Comparison of ENCODE assay signal across 23 cellular contexts in genomic region chr6:157293780-157294179, GRCh38. TPM values are rescaled to one million over a fixed set of nuclear protein-coding genes. Genes with fewer than 3 reads are reported as not detected.
DNase-seq lines count a peak whose midpoint lies in the region; ATAC-seq, FAIRE-seq and TF ChIP-seq lines count a peak whose summit lies in the region.
"Had no signal": no experiment of that assay in that cellular context is flagged by ENCODE, and none has a peak within 500 bp of the region (broad histone marks: within the 10 kb centered on the region; RNA-seq: fewer than 3 reads in every experiment).

No MANE protein-coding gene starts in this region.

- ATAC-seq in activated CD8-positive, alpha-beta memory T cell treated with anti-CD3 and anti-CD28 coated beads, Interleukin-2, amount 10 ng/mL, durations not matched to agents 7 days and 5 days, result no peak
- no peak for ATAC-seq in HepG2
- no peak for ATAC-seq in right lobe of liver
- no peak for ATAC-seq in K562
- no peak for ATAC-seq in GM21515 (IDR thresholded peaks at IDR 0.05; ENCODE audit: unreplicated experiment)
- ATAC-seq: A549; CD8-positive, alpha-beta T cell had no signal

- POLR2A ChIA-PET in HepG2 (lab: Yijun Ruan, JAX), result no interaction called here
- POLR2A ChIA-PET in K562 (lab: Yijun Ruan, JAX), result no interaction called here

- TF ChIP-seq CTCF in HepG2 (CRISPR knock-in tag; IDR thresholded peaks at IDR 0.05), result no peak
- TF ChIP-seq CTCF in right lobe of liver (IDR thresholded peaks at IDR 0.05), result no peak
- no peak for TF ChIP-seq CTCF in K562 (IDR thresholded peaks at IDR 0.05 in 2 of 3, conservative IDR thresholded peaks at IDR 0.05 in 1 of 3; ENCODE audit: insufficient read depth in 2 of 3, low read depth in 1 of 3, low read length in 3 of 3)

- H3K4me3 ChIP-seq in HepG2 (replicated peaks in 1 of 3; ENCODE audit: insufficient read depth in 1 of 3, low read depth in 2 of 3, low read length in 3 of 3), result no peak overlapping the region
- H3K4me3 ChIP-seq in right lobe of liver, result no peak overlapping the region
- H3K4me3 ChIP-seq in K562, result no peak overlapping the region
- H3K4me3 ChIP-seq: A549; BLaER1 treated with 17β-estradiol and CSF1 and Interleukin-3, amounts not matched to agents 10 nM and 100 nM had no signal

- peaks cover 3% of the 10 kb centered on the region for H3K36me3 Mint-ChIP-seq in activated CD8-positive, alpha-beta memory T cell treated with anti-CD3 and anti-CD28 coated beads, Interleukin-2, amount 10 ng/mL, durations not matched to agents 7 days and 5 days

- no peaks in the 10 kb centered on the region for H3K9me3 Mint-ChIP-seq in activated CD8-positive, alpha-beta memory T cell treated with anti-CD3 and anti-CD28 coated beads, Interleukin-2, amount 10 ng/mL, durations not matched to agents 7 days and 5 days (ENCODE audit: low read depth)
- H3K9me3 Mint-ChIP-seq: CD4-positive, alpha-beta T cell; CD8-positive, alpha-beta T cell had no signal

- no peaks in the 10 kb centered on the region for H3K9me1 ChIP-seq in K562 (ENCODE audit: control insufficient read depth, insufficient read depth, low read length)

- TF ChIP-seq POLR2A in HepG2 (IDR thresholded peaks at IDR 0.05; ENCODE audit: insufficient read depth in 1 of 2, low read depth in 2 of 2, low read length in 2 of 2), result no peak
- TF ChIP-seq POLR2A in right lobe of liver (IDR thresholded peaks at IDR 0.05), result no peak
- no peak for TF ChIP-seq POLR2A in K562 (conservative IDR thresholded peaks at IDR 0.05)

- H2AFZ ChIP-seq in HepG2 (ENCODE audit: low read length), result no peak overlapping the region
- no peak overlapping the region for H2AFZ ChIP-seq in K562 (ENCODE audit: low read depth, low read length)

- TF ChIP-seq RAD21 in HepG2 (CRISPR knock-in tag; IDR thresholded peaks at IDR 0.05) (no peak), K562 (CRISPR knock-in tag; conservative IDR thresholded peaks at IDR 0.05 in 1 of 2, IDR thresholded peaks at IDR 0.05 in 1 of 2) (no peak)

- H3K79me2 ChIP-seq in HepG2 (ENCODE audit: insufficient read depth, low read length), result no peaks in the 10 kb centered on the region
- peaks cover 7% of the 10 kb centered on the region; the same call in 2 of the 3 replicates for H3K79me2 ChIP-seq in K562 (ENCODE audit: control insufficient read depth, insufficient read depth, low read length)

- H3K27ac Mint-ChIP-seq in activated CD8-positive, alpha-beta memory T cell treated with anti-CD3 and anti-CD28 coated beads, Interleukin-2, amount 10 ng/mL, durations not matched to agents 7 days and 5 days, result no peak overlapping the region
- H3K27ac Mint-ChIP-seq: B cell; CD4-positive, alpha-beta T cell; CD8-positive, alpha-beta T cell had no signal

- WGBS in HepG2 (ENCODE audit: low lambda C conversion rate), result 91% methylated on average over 6 of the region's 6 CpGs
- WGBS in right lobe of liver (ENCODE audit: insufficient coverage, low coverage, low lambda C conversion rate, missing lambda C conversion rate), result 85% methylated on average over 6 of the region's 6 CpGs
- WGBS in K562 (ENCODE audit: insufficient coverage, low coverage, missing lambda C conversion rate), result 87% methylated on average over 6 of the region's 6 CpGs

- BruUV-seq in HepG2 (replicated peaks; lab: Mats Ljungman, UMichigan), result no TSS peak
- no TSS peak for BruUV-seq in K562 (replicated peaks; lab: Mats Ljungman, UMichigan)

- H3K9ac ChIP-seq in HepG2 (ENCODE audit: insufficient read depth, low read depth, low read length) (no peak overlapping the region), K562 (ENCODE audit: insufficient read depth in 1 of 2, low read depth in 2 of 2, low read length in 2 of 2) (no peak overlapping the region)
- H3K9ac ChIP-seq: BLaER1 treated with 17β-estradiol and CSF1 and Interleukin-3, amounts not matched to agents 10 nM and 100 nM had no signal

- DNase-seq in activated CD8-positive, alpha-beta memory T cell treated with anti-CD3 and anti-CD28 coated beads, Interleukin-2, amount 10 ng/mL, durations not matched to agents 7 days and 5 days, result peak; percentile 21
- DNase-seq in activated CD8-positive, alpha-beta memory T cell treated with anti-CD3 and anti-CD28 coated beads, Interleukin-2, amount 50 U/mL, for 4 hours, result no peak
- no peak for DNase-seq in HepG2 (ENCODE audit: low spot score)
- no peak for DNase-seq in right lobe of liver
- DNase-seq in K562 (ENCODE audit: extremely low read depth in 1 of 4, low spot score in 3 of 4), result no peak
- DNase-seq in HuH-7.5 (ENCODE audit: low spot score), result no peak
- DNase-seq: AML-193; Caco-2; Calu3; CD4-positive, alpha-beta T cell; CD8-positive, alpha-beta T cell; DMS79 treated with DMSO at 0.1 percent for 48 hours; GF-D8 had no signal

- H3K9me3 ChIP-seq in HepG2 (ENCODE audit: low read length) (no peaks in the 10 kb centered on the region), right lobe of liver (no peaks in the 10 kb centered on the region), K562 (replicated peaks; ENCODE audit: control insufficient read depth, insufficient read depth, low read depth, low read length) (no peaks in the 10 kb centered on the region)
- H3K9me3 ChIP-seq: A549, Caco-2 had no signal

- H3K4me1 ChIP-seq in HepG2 (ENCODE audit: insufficient read depth, low read length) (no peaks in the 10 kb centered on the region), right lobe of liver (no peaks in the 10 kb centered on the region), K562 (replicated peaks in 1 of 2; ENCODE audit: control insufficient read depth in 2 of 2, insufficient read depth in 2 of 2, low read length in 2 of 2) (peaks cover 0 to 2% of the 10 kb centered on the region in 2 experiments; a peak in 1 of 5 replicates)
- H3K4me1 ChIP-seq: A549, Caco-2 had no signal

- intact Hi-C loops in HepG2 (cut with micrococcal nuclease; ENCODE audit: unreplicated experiment) (no loop called here), right lobe of liver (cut with DNase I) (no loop called here), K562 (cut with micrococcal nuclease) (no loop called here)

- in situ Hi-C loops in HepG2 (cut with HindIII; ENCODE audit: extremely low pct_ligation_motif_present, low pct_unique_long_range_greater_than_20kb) (no loop called here), K562 (cut with MboI) (no loop called here)

- H3K27me3 ChIP-seq in HepG2 (ENCODE audit: control insufficient read depth in 1 of 2, insufficient read depth in 2 of 2, low read length in 2 of 2) (no peaks in the 10 kb centered on the region), right lobe of liver (no peaks in the 10 kb centered on the region), K562 (ENCODE audit: control insufficient read depth in 2 of 2, insufficient read depth in 2 of 2, low read length in 2 of 2) (no peaks in the 10 kb centered on the region)
- H3K27me3 ChIP-seq: BLaER1 treated with 17β-estradiol and CSF1 and Interleukin-3, amounts not matched to agents 10 nM and 100 nM had no signal

- TF ChIP-seq EP300 in HepG2 (IDR thresholded peaks at IDR 0.05; ENCODE audit: low read depth in 2 of 2, low read length in 2 of 2) (no peak), HepG2 (CRISPR knock-in tag; IDR thresholded peaks at IDR 0.05; ENCODE audit: borderline replicate concordance) (no peak), K562 (IDR thresholded peaks at IDR 0.05; ENCODE audit: low read length) (no peak)

- no peaks in the 10 kb centered on the region for H4K20me1 ChIP-seq in HepG2 (ENCODE audit: insufficient read depth, low read length)
- no peaks in the 10 kb centered on the region for H4K20me1 ChIP-seq in K562 (replicated peaks; ENCODE audit: control insufficient read depth, insufficient read depth, low read length)

- no peak overlapping the region for H3K4me3 Mint-ChIP-seq in activated CD8-positive, alpha-beta memory T cell treated with anti-CD3 and anti-CD28 coated beads, Interleukin-2, amount 10 ng/mL, durations not matched to agents 7 days and 5 days
- H3K4me3 Mint-ChIP-seq: B cell; CD4-positive, alpha-beta T cell; CD8-positive, alpha-beta T cell had no signal

- H3K27ac ChIP-seq in HepG2 (ENCODE audit: extremely low read length, insufficient read depth, low read length) (no peak overlapping the region), right lobe of liver (no peak overlapping the region), K562 (ENCODE audit: extremely low read depth, low read depth, low read length) (no peak overlapping the region)
- H3K27ac ChIP-seq: 22Rv1; A549; BLaER1 treated with 17β-estradiol and CSF1 and Interleukin-3, amounts not matched to agents 10 nM and 100 nM; C4-2B had no signal

- CTCF ChIA-PET in activated CD8-positive, alpha-beta memory T cell treated with anti-CD3 and anti-CD28 coated beads, Interleukin-2, amount 10 ng/mL, durations not matched to agents 7 days and 5 days (lab: Charles Lee), result no interaction called here
- CTCF ChIA-PET in HepG2 (lab: Yijun Ruan, JAX; ENCODE audit: low intra/inter-chr PET ratio, low total read pairs) (no interaction called here), K562 (lab: Yijun Ruan, JAX; ENCODE audit: low intra/inter-chr PET ratio) (no interaction called here)

- FAIRE-seq in HepG2 (lab: Jason Lieb, UNC) (no peak), K562 (lab: Jason Lieb, UNC) (no peak)
- FAIRE-seq: A549, D721Med, G401.6, GM12891, GM19239 had no signal

- H3K27me3 Mint-ChIP-seq in activated CD8-positive, alpha-beta memory T cell treated with anti-CD3 and anti-CD28 coated beads, Interleukin-2, amount 10 ng/mL, durations not matched to agents 7 days and 5 days, result no peaks in the 10 kb centered on the region
- H3K27me3 Mint-ChIP-seq: B cell; CD4-positive, alpha-beta T cell had no signal

- H3K4me2 ChIP-seq in HepG2 (ENCODE audit: low read depth, low read length) (no peak overlapping the region), K562 (ENCODE audit: insufficient read depth, low read length) (no peak overlapping the region)
- H3K4me2 ChIP-seq: A549; BLaER1 treated with 17β-estradiol and CSF1 and Interleukin-3, amounts not matched to agents 10 nM and 100 nM had no signal

- H3K36me3 ChIP-seq in HepG2 (replicated peaks in 1 of 2; ENCODE audit: control insufficient read depth in 1 of 2, insufficient read depth in 2 of 2, low read length in 2 of 2) (peaks cover 13 to 31% of the 10 kb centered on the region in 2 experiments), right lobe of liver (peaks cover 0 to 19% (median 4%) of the 10 kb centered on the region in 4 donors), K562 (ENCODE audit: control insufficient read depth, insufficient read depth, low read length) (peaks cover 31% of the 10 kb centered on the region)

- H3K4me1 Mint-ChIP-seq in activated CD8-positive, alpha-beta memory T cell treated with anti-CD3 and anti-CD28 coated beads, Interleukin-2, amount 10 ng/mL, durations not matched to agents 7 days and 5 days, result peaks cover 6% of the 10 kb centered on the region

RNA-seq across cellular contexts. Expression of gene TMEM242, which starts 29.5 kb away (rescaled TPM):
- 10 to 100 TPM; 10.3 to 14.1 TPM for total RNA-seq in activated CD8-positive, alpha-beta memory T cell treated with anti-CD3 and anti-CD28 coated beads, Interleukin-2, amount 10 ng/mL, durations not matched to agents 7 days and 5 days
- total RNA-seq in HepG2 (2016; rRNA removed; fragmentation: Illumina TruSeq; extraction: Trizol) (6.4 and 11.1 TPM in 2 replicates), right lobe of liver (1 to 10 TPM; 4.4 to 8.8 (median 7.3) TPM), K562 (2014; rRNA removed) (10.1 and 16.3 TPM in 2 replicates), K562 (2014; rRNA removed; fragmentation: Illumina TruSeq; extraction: Trizol) (14.2 and 15.4 TPM in 2 replicates), K562 (2015; rRNA removed; fragmentation: Illumina TruSeq; extraction: Trizol) (9.0 and 9.5 TPM in 2 replicates), K562 (2021) (17.0 and 18.2 TPM in 2 replicates)
- 0.91 and 1.3 TPM in 2 replicates for total RNA-seq in HepG2 (2016; cell fraction: cytosol; rRNA removed; fragmentation: Illumina TruSeq; extraction: Trizol; ENCODE audit: low read depth)
- 5.9 and 10.4 TPM in 2 replicates for total RNA-seq in HepG2 (2016; cell fraction: insoluble cytoplasmic fraction; rRNA removed; fragmentation: Illumina TruSeq; extraction: Trizol)
- total RNA-seq in HepG2 (2016; cell fraction: membrane; rRNA removed; fragmentation: Illumina TruSeq; extraction: Trizol), result 3.0 and 3.2 TPM in 2 replicates
- 14.8 and 18.0 TPM in 2 replicates for total RNA-seq in HepG2 (2016; cell fraction: nucleus; rRNA removed; fragmentation: Illumina TruSeq; extraction: Trizol)
- polyA plus RNA-seq in HepG2 (2011; rRNA removed) (5.6 and 5.7 TPM in 2 replicates), K562 (2011; rRNA removed) (13.1 and 16.5 TPM in 2 replicates), K562 (2014; fragmentation: Illumina TruSeq; extraction: Trizol) (10.7 and 11.4 TPM in 2 replicates), K562 (2014; fragmentation: Nextera tagmentation; extraction: Ambion mirVana) (10 to 100 TPM; 24.3 to 35.3 TPM), K562 (2014; rRNA removed) (20.9 and 23.8 TPM in 2 replicates)
- 2.8 and 4.4 TPM in 2 replicates for polyA plus RNA-seq in HepG2 (2011; cell fraction: cytosol; rRNA removed)
- 5.2 and 5.7 TPM in 2 replicates for polyA plus RNA-seq in HepG2 (2011; cell fraction: nucleus; rRNA removed)
- 8.0 and 9.3 TPM in 2 replicates for polyA plus RNA-seq in HepG2 (2012)
- 1.8 TPM in 2 replicates for polyA plus RNA-seq in HepG2 (2016; cell fraction: cytosol; fragmentation: Illumina TruSeq; extraction: Trizol; ENCODE audit: low read depth)
- polyA plus RNA-seq in HepG2 (2016; cell fraction: insoluble cytoplasmic fraction; fragmentation: Illumina TruSeq; extraction: Trizol; ENCODE audit: low read depth), result 5.5 and 5.8 TPM in 2 replicates
- 2.5 and 2.6 TPM in 2 replicates for polyA plus RNA-seq in HepG2 (2016; cell fraction: membrane; fragmentation: Illumina TruSeq; extraction: Trizol; ENCODE audit: low read depth)
- 12.7 and 12.8 TPM in 2 replicates for polyA plus RNA-seq in HepG2 (2016; cell fraction: nucleus; fragmentation: Illumina TruSeq; extraction: Trizol; ENCODE audit: insufficient read depth, low read depth)
- polyA minus RNA-seq in HepG2 (2011; rRNA and poly(A)+ RNA removed; ENCODE audit: low replicate concordance), result 2.1 and 2.2 TPM in 2 replicates
- 1.1 TPM in 2 replicates for polyA minus RNA-seq in HepG2 (2011; cell fraction: cytosol; rRNA and poly(A)+ RNA removed)
- 21.8 and 23.6 TPM in 2 replicates for polyA minus RNA-seq in HepG2 (2011; cell fraction: nucleus; rRNA and poly(A)+ RNA removed)
- 22.9 and 46.7 TPM in 2 replicates for total RNA-seq in K562 (2011; cell fraction: chromatin; rRNA removed; ENCODE audit: low replicate concordance)
- 19.5 and 19.6 TPM in 2 replicates for total RNA-seq in K562 (2011; cell fraction: nucleolus; rRNA removed)
- total RNA-seq in K562 (2011; cell fraction: nucleoplasm; rRNA removed), result 38.3 and 79.8 TPM in 2 replicates
- polyA plus RNA-seq in K562 (2011; cell fraction: cytosol; rRNA removed), result 3.9 and 6.4 TPM in 2 replicates
- polyA plus RNA-seq in K562 (2011; cell fraction: nucleus; rRNA removed), result 5.9 and 7.9 TPM in 2 replicates
- 10.4 and 13.3 TPM in 2 replicates for polyA plus RNA-seq in K562 (2012)
- polyA minus RNA-seq in K562 (2011; rRNA and poly(A)+ RNA removed), result 6.4 and 7.7 TPM in 2 replicates
- 1.6 and 2.5 TPM in 2 replicates for polyA minus RNA-seq in K562 (2011; cell fraction: cytosol; rRNA and poly(A)+ RNA removed)
- 7.5 and 10.7 TPM in 2 replicates for polyA minus RNA-seq in K562 (2011; cell fraction: nucleus; rRNA and poly(A)+ RNA removed)
